8 cellular contexts compared by ENCODE assay signal in the genomic region with DNA sequence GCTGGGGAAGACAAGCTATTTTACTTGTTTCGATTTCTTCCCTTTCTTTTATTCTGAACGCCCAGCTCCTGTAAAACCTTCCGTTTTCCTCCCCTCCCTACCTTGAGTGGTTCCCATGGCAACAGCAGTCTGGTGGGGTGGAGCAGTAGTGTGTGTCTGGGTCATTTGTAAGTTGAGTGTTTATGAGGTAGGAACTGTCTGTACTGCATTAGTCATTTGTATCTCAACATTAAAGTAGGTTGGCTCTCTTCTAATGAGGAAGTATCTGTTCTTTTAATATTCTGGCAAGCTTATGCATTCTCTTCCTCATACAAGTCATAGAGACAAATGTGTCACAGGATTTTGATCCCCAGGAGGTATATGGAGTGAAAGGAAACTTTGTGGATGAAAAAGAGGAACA.
DNase-seq lines count a peak whose midpoint lies in the region; ATAC-seq and TF ChIP-seq lines count a peak whose summit lies in the region.

No MANE protein-coding gene starts in this region.

- H3K27ac Mint-ChIP-seq in naive thymus-derived CD8-positive, alpha-beta T cell, result peak overlapping the region in 3 of 10 donors; percentile 4 to 49 (median 31)

- no peaks in the 10 kb centered on the region for H3K9me3 Mint-ChIP-seq in naive thymus-derived CD8-positive, alpha-beta T cell

- H3K4me3 ChIP-seq in choroid plexus epithelial cell (ENCODE audit: low read depth, low read length), result no peak overlapping the region

- peak; percentile 93 for ATAC-seq in HG03159 (IDR thresholded peaks at IDR 0.05; ENCODE audit: unreplicated experiment)
- ATAC-seq in naive thymus-derived CD8-positive, alpha-beta T cell, result peak in 1 of 2 donors; percentile 57

- peak overlapping the region in 7 of 10 donors; percentile 3 to 77 (median 52) for H3K4me3 Mint-ChIP-seq in naive thymus-derived CD8-positive, alpha-beta T cell

- H3K27me3 Mint-ChIP-seq in naive thymus-derived CD8-positive, alpha-beta T cell, result peaks cover 8 to 18% (median 14%) of the 10 kb centered on the region in 5 donors

- no peak for TF ChIP-seq CTCF in choroid plexus epithelial cell (conservative IDR thresholded peaks at IDR 0.05; ENCODE audit: low read depth, low read length)

- peaks cover 4 to 7% (median 5%) of the 10 kb centered on the region in 4 donors for H3K4me1 Mint-ChIP-seq in naive thymus-derived CD8-positive, alpha-beta T cell

- H3K36me3 Mint-ChIP-seq in naive thymus-derived CD8-positive, alpha-beta T cell, result peaks cover 0 to 6% (median 0%) of the 10 kb centered on the region in 3 donors

- POLR2A ChIA-PET in naive thymus-derived CD8-positive, alpha-beta T cell (lab: Charles Lee), result no interaction called here

- DNase-seq in ELR (ENCODE audit: low read depth) (peak; percentile 13), NCI-H69 (lab: John Stamatoyannopoulos, UW) (peak; percentile 91), choroid plexus epithelial cell (ENCODE audit: low read depth) (peak; percentile 77), activated gamma-delta T cell (lab: John Stamatoyannopoulos, UW) (no peak), activated gamma-delta T cell treated with Interleukin-2 at 50 U/mL for 16 hours (no peak)
- DNase-seq in naive thymus-derived CD8-positive, alpha-beta T cell, result peak in 2 of 10 donors; percentile 5 to 6
- no peak for DNase-seq in activated CD4-positive, alpha-beta T cell treated with anti-CD3 and anti-CD28 coated beads for 4 hours

Comparison
In these comparisons a context has a peak if more than half of its experiments do, and no peak if none do; other contexts are left out.
1. DNase-seq: peak in ELR (single experiment), NCI-H69 (single experiment) and choroid plexus epithelial cell (single experiment); none in activated gamma-delta T cell (single experiment), activated gamma-delta T cell treated with Interleukin-2 at 50 U/mL for 16 hours (single experiment) and activated CD4-positive, alpha-beta T cell treated with anti-CD3 and anti-CD28 coated beads for 4 hours (0 of 2).